17 cellular contexts compared by ENCODE assay signal in the genomic region with DNA sequence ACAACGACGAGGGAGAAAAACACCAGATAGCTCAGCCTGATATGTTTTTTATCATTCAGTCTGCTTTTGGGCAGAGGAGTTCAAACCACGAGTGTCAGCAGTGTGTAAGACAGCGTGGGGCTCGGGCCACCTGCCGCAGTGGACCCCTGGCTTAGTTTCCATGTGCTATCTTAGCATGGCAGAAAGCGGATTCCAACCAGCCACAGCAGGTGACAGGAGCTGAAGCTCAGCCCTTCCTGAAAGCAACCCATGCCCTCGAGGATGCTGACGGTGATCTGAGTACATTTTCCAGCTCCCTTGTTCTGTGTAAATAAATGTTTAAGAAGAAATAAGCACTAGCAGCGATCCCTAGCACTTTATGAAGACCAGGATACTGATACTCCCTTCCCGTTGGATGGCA. TPM values are rescaled to one million over a fixed set of nuclear protein-coding genes. Genes with fewer than 3 reads are reported as not detected.
A peak's percentile ranks its signal among the peaks of the same experiment; 100 is the strongest.
DNase-seq lines count a peak whose midpoint lies in the region; ATAC-seq lines count a peak whose summit lies in the region.
"Had no signal": no experiment of that assay in that cellular context is flagged by ENCODE, and none has a peak within 500 bp of the region (broad histone marks: within the 10 kb centered on the region; RNA-seq: fewer than 3 reads in every experiment).

No MANE protein-coding gene starts in this region.

- H2AK5ac ChIP-seq in trophoblast cell (ENCODE audit: low read length) = no peak overlapping the region

- H3K9me3 ChIP-seq in trophoblast cell (ENCODE audit: insufficient read depth, low read depth, low read length) = no peaks in the 10 kb centered on the region
- H3K9me3 ChIP-seq: HAP-1 had no signal

- no peak overlapping the region for H3K18ac ChIP-seq in trophoblast cell (ENCODE audit: low read length)

- no peak overlapping the region for H4K12ac ChIP-seq in trophoblast cell (ENCODE audit: low read depth, low read length)

- H3K27ac Mint-ChIP-seq in activated T-helper 2 cell treated with anti-CD3 and anti-CD28 coated beads, Interferon-gamma antibody, Interleukin-2, Interleukin-4, amounts not matched to agents 10 μg/mL and 5 μg/mL and 100 μg/mL, durations not matched to agents 14 hours and 24 hours and 36 hours = no peak overlapping the region
- H3K27ac Mint-ChIP-seq: T-cell had no signal

- H2BK120ac ChIP-seq in trophoblast cell (ENCODE audit: insufficient read depth, low read length, poor library complexity) = no peak overlapping the region

- no peak for ATAC-seq in HG02870 (IDR thresholded peaks at IDR 0.05; ENCODE audit: unreplicated experiment)
- ATAC-seq: T-cell had no signal

- H3K27me3 ChIP-seq in trophoblast cell (ENCODE audit: insufficient read depth, low read length) = no peaks in the 10 kb centered on the region
- H3K27me3 ChIP-seq: BLaER1 treated with 17β-estradiol and CSF1 and Interleukin-3, amounts not matched to agents 10 nM and 100 nM had no signal

- no peak overlapping the region for H4K91ac ChIP-seq in trophoblast cell (ENCODE audit: low read depth, low read length)

- no peak overlapping the region for H3K4me3 Mint-ChIP-seq in activated T-helper 2 cell treated with anti-CD3 and anti-CD28 coated beads, Interferon-gamma antibody, Interleukin-2, Interleukin-4, amounts not matched to agents 10 μg/mL and 5 μg/mL and 100 μg/mL, durations not matched to agents 14 hours and 24 hours and 36 hours (ENCODE audit: low read depth)
- H3K4me3 Mint-ChIP-seq: T-cell had no signal

- H3K79me2 ChIP-seq in trophoblast cell (ENCODE audit: control insufficient read depth, insufficient read depth, low read length, poor library complexity) = no peaks in the 10 kb centered on the region

- no CpG with 5 or more reads among the region's 11 CpGs for WGBS in trophoblast cell (ENCODE audit: extremely low coverage, insufficient coverage, insufficient read length)

- H2BK12ac ChIP-seq in trophoblast cell (ENCODE audit: low read length) = peak overlapping the region; percentile 3

- H3K4me2 ChIP-seq in trophoblast cell (ENCODE audit: low read length) = no peak overlapping the region
- H3K4me2 ChIP-seq: BLaER1 treated with 17β-estradiol and CSF1 and Interleukin-3, amounts not matched to agents 10 nM and 100 nM had no signal

- H3K4me1 ChIP-seq in trophoblast cell (ENCODE audit: control insufficient read depth in 1 of 2, insufficient read depth in 2 of 2, low read length in 2 of 2) = peaks cover 21 to 25% of the 10 kb centered on the region in 2 experiments

- no peak overlapping the region for H2BK5ac ChIP-seq in trophoblast cell (ENCODE audit: low read depth, low read length, poor library complexity)

- H3K36me3 ChIP-seq in trophoblast cell (ENCODE audit: control insufficient read depth in 1 of 2, insufficient read depth in 2 of 2, low read length in 2 of 2) = no peaks in the 10 kb centered on the region
- H3K36me3 ChIP-seq: BLaER1 treated with 17β-estradiol and CSF1 and Interleukin-3, amounts not matched to agents 10 nM and 100 nM; HAP-1 had no signal

- H3K4me3 ChIP-seq in trophoblast cell (ENCODE audit: low read depth, low read length) = no peak overlapping the region
- H3K4me3 ChIP-seq: BLaER1 treated with 17β-estradiol and CSF1 and Interleukin-3, amounts not matched to agents 10 nM and 100 nM; HAP-1; SK-N-MC had no signal

- no peak overlapping the region for H3K9ac ChIP-seq in trophoblast cell (ENCODE audit: low read length)
- H3K9ac ChIP-seq: BLaER1 treated with 17β-estradiol and CSF1 and Interleukin-3, amounts not matched to agents 10 nM and 100 nM had no signal

- no peaks in the 10 kb centered on the region for H3K9me3 Mint-ChIP-seq in activated T-helper 2 cell treated with anti-CD3 and anti-CD28 coated beads, Interferon-gamma antibody, Interleukin-2, Interleukin-4, amounts not matched to agents 10 μg/mL and 5 μg/mL and 100 μg/mL, durations not matched to agents 14 hours and 24 hours and 36 hours
- H3K9me3 Mint-ChIP-seq: T-cell had no signal

- H3K79me1 ChIP-seq in trophoblast cell (ENCODE audit: low read length) = peaks cover 15% of the 10 kb centered on the region

- no peak overlapping the region for H3K14ac ChIP-seq in trophoblast cell (ENCODE audit: low read length)

- peaks cover 22% of the 10 kb centered on the region for H3K27me3 Mint-ChIP-seq in activated T-helper 2 cell treated with anti-CD3 and anti-CD28 coated beads, Interferon-gamma antibody, Interleukin-2, Interleukin-4, amounts not matched to agents 10 μg/mL and 5 μg/mL and 100 μg/mL, durations not matched to agents 14 hours and 24 hours and 36 hours (ENCODE audit: low read depth)

- H3K4ac ChIP-seq in trophoblast cell (ENCODE audit: low read depth, low read length) = no peak overlapping the region

- no peak overlapping the region for H2AFZ ChIP-seq in trophoblast cell (ENCODE audit: insufficient read depth, low read length, poor library complexity)

- no peak overlapping the region for H3K27ac ChIP-seq in trophoblast cell (ENCODE audit: low read depth, low read length)
- H3K27ac ChIP-seq: BLaER1 treated with 17β-estradiol and CSF1 and Interleukin-3, amounts not matched to agents 10 nM and 100 nM; SK-N-MC had no signal

- intact Hi-C loops in activated T-helper 2 cell treated with anti-CD3 and anti-CD28 coated beads, Interferon-gamma antibody, Interleukin-2, Interleukin-4, amounts not matched to agents 10 μg/mL and 5 μg/mL and 100 μg/mL, durations not matched to agents 14 hours and 24 hours and 36 hours (cut with micrococcal nuclease) = no loop called here

- H3K23ac ChIP-seq in trophoblast cell (ENCODE audit: low read length) = no peak overlapping the region

- no peaks in the 10 kb centered on the region for H3K36me3 Mint-ChIP-seq in activated T-helper 2 cell treated with anti-CD3 and anti-CD28 coated beads, Interferon-gamma antibody, Interleukin-2, Interleukin-4, amounts not matched to agents 10 μg/mL and 5 μg/mL and 100 μg/mL, durations not matched to agents 14 hours and 24 hours and 36 hours (ENCODE audit: low read depth)
- H3K36me3 Mint-ChIP-seq: T-cell had no signal

- peak; percentile 34 for DNase-seq in NCI-H2107 treated with DMSO at 0.1 percent for 48 hours (lab: John Stamatoyannopoulos, UW; ENCODE audit: unreplicated experiment)
- DNase-seq in NCI-H2107 (lab: John Stamatoyannopoulos, UW) = no peak
- peak; percentile 14 for DNase-seq in NCI-H146 treated with DMSO at 0.1 percent for 48 hours (lab: John Stamatoyannopoulos, UW; ENCODE audit: unreplicated experiment)
- DNase-seq in SHP77 treated with DMSO at 0.1 percent for 48 hours (lab: John Stamatoyannopoulos, UW) = peak; percentile 52
- no peak for DNase-seq in trophoblast cell
- DNase-seq in activated T-helper 2 cell treated with anti-CD3 and anti-CD28 coated beads, Interferon-gamma antibody, Interleukin-2, Interleukin-4, amounts not matched to agents 10 μg/mL and 5 μg/mL and 100 μg/mL, durations not matched to agents 14 hours and 24 hours and 36 hours (ENCODE audit: low spot score) = no peak
- DNase-seq in NAMALWA (ENCODE audit: low spot score) = no peak
- DNase-seq: NCI-H1930, NCI-H2227 treated with DMSO at 0.1 percent for 48 hours, OCI-M1, RPMI8226, T-cell, T1000 had no signal

- peaks cover 9% of the 10 kb centered on the region for H3K4me1 Mint-ChIP-seq in activated T-helper 2 cell treated with anti-CD3 and anti-CD28 coated beads, Interferon-gamma antibody, Interleukin-2, Interleukin-4, amounts not matched to agents 10 μg/mL and 5 μg/mL and 100 μg/mL, durations not matched to agents 14 hours and 24 hours and 36 hours (ENCODE audit: low read depth)

- no peak overlapping the region for H4K8ac ChIP-seq in trophoblast cell (ENCODE audit: low read depth, low read length)

RNA-seq across cellular contexts. Expression of a gene that starts 32.2 kb away (rescaled TPM):
- 173 and 175 TPM in 2 replicates for polyA plus RNA-seq in trophoblast cell (2013)
- total RNA-seq in activated T-helper 2 cell treated with anti-CD3 and anti-CD28 coated beads, Interferon-gamma antibody, Interleukin-2, Interleukin-4, amounts not matched to agents 10 μg/mL and 5 μg/mL and 100 μg/mL, durations not matched to agents 14 hours and 24 hours and 36 hours = 27.2 and 28.4 TPM in 2 replicates

Comparison
In these comparisons a context has a peak if more than half of its experiments do, and no peak if none do; other contexts are left out.
1. DNase-seq: peak in NCI-H2107 treated with DMSO at 0.1 percent for 48 hours (single experiment), NCI-H146 treated with DMSO at 0.1 percent for 48 hours (single experiment) and SHP77 treated with DMSO at 0.1 percent for 48 hours (single experiment); none in NCI-H2107 (single experiment), trophoblast cell (0 of 2), activated T-helper 2 cell treated with anti-CD3 and anti-CD28 coated beads, Interferon-gamma antibody, Interleukin-2, Interleukin-4, amounts not matched to agents 10 μg/mL and 5 μg/mL and 100 μg/mL, durations not matched to agents 14 hours and 24 hours and 36 hours (single experiment) and NAMALWA (single experiment).